ENCODE assay signal across 1 cellular context in the genomic region with DNA sequence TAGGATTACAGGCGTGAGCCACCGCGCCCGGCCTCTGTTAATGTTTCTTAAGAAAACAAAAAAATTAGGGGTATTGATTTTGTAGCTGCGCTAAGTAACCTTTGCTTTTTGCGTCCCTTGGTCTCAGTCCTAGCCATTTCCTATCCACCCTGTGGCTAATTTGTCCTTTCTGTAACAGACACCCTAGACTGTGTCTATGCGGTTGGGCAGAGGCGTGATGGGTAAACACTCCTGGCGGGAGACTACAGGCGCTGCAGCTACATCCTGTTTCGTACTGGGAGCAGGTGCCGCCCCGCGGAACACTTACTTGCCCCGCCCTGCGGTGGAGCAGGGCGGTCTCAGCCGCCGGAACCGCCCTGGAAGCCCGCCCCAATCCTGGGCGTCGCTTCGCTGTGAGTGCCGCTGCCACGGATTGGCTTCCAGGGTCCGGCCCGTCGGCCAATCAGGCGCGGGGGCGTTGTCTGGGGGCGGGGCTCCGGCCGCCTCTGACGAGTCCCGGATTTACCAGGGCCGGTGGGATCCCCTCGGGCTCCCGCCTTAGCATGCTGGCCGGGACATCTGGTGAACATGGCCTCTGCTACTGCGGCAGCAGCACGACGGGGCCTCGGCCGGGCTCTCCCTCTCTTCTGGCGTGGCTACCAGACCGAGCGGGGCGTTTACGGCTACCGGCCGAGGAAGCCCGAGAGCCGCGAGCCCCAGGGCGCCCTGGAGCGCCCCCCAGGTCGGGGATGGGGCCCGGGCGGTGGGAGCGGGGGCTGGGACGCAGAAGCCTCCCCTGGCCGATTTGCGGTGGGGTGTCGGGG.
TF ChIP-seq lines count a peak whose summit lies in the region.

A gene with protein sequence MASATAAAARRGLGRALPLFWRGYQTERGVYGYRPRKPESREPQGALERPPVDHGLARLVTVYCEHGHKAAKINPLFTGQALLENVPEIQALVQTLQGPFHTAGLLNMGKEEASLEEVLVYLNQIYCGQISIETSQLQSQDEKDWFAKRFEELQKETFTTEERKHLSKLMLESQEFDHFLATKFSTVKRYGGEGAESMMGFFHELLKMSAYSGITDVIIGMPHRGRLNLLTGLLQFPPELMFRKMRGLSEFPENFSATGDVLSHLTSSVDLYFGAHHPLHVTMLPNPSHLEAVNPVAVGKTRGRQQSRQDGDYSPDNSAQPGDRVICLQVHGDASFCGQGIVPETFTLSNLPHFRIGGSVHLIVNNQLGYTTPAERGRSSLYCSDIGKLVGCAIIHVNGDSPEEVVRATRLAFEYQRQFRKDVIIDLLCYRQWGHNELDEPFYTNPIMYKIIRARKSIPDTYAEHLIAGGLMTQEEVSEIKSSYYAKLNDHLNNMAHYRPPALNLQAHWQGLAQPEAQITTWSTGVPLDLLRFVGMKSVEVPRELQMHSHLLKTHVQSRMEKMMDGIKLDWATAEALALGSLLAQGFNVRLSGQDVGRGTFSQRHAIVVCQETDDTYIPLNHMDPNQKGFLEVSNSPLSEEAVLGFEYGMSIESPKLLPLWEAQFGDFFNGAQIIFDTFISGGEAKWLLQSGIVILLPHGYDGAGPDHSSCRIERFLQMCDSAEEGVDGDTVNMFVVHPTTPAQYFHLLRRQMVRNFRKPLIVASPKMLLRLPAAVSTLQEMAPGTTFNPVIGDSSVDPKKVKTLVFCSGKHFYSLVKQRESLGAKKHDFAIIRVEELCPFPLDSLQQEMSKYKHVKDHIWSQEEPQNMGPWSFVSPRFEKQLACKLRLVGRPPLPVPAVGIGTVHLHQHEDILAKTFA (plus strand): TSS at position 488 of the 803 bp plus-strand sequence. CDS start 80 bp downstream, at position 568.

TF ChIP-seq in HepG2, 621 proteins besides CTCF, POLR2A, EP300 and RAD21 (continued from another document and continues in another):
- TF ChIP-seq, protein P1, sequence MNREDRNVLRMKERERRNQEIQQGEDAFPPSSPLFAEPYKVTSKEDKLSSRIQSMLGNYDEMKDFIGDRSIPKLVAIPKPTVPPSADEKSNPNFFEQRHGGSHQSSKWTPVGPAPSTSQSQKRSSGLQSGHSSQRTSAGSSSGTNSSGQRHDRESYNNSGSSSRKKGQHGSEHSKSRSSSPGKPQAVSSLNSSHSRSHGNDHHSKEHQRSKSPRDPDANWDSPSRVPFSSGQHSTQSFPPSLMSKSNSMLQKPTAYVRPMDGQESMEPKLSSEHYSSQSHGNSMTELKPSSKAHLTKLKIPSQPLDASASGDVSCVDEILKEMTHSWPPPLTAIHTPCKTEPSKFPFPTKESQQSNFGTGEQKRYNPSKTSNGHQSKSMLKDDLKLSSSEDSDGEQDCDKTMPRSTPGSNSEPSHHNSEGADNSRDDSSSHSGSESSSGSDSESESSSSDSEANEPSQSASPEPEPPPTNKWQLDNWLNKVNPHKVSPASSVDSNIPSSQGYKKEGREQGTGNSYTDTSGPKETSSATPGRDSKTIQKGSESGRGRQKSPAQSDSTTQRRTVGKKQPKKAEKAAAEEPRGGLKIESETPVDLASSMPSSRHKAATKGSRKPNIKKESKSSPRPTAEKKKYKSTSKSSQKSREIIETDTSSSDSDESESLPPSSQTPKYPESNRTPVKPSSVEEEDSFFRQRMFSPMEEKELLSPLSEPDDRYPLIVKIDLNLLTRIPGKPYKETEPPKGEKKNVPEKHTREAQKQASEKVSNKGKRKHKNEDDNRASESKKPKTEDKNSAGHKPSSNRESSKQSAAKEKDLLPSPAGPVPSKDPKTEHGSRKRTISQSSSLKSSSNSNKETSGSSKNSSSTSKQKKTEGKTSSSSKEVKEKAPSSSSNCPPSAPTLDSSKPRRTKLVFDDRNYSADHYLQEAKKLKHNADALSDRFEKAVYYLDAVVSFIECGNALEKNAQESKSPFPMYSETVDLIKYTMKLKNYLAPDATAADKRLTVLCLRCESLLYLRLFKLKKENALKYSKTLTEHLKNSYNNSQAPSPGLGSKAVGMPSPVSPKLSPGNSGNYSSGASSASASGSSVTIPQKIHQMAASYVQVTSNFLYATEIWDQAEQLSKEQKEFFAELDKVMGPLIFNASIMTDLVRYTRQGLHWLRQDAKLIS (CRISPR knock-in tag; IDR thresholded peaks at IDR 0.05) = no peak; the same call in 1 of the 2 replicates
- TF ChIP-seq, protein P2, sequence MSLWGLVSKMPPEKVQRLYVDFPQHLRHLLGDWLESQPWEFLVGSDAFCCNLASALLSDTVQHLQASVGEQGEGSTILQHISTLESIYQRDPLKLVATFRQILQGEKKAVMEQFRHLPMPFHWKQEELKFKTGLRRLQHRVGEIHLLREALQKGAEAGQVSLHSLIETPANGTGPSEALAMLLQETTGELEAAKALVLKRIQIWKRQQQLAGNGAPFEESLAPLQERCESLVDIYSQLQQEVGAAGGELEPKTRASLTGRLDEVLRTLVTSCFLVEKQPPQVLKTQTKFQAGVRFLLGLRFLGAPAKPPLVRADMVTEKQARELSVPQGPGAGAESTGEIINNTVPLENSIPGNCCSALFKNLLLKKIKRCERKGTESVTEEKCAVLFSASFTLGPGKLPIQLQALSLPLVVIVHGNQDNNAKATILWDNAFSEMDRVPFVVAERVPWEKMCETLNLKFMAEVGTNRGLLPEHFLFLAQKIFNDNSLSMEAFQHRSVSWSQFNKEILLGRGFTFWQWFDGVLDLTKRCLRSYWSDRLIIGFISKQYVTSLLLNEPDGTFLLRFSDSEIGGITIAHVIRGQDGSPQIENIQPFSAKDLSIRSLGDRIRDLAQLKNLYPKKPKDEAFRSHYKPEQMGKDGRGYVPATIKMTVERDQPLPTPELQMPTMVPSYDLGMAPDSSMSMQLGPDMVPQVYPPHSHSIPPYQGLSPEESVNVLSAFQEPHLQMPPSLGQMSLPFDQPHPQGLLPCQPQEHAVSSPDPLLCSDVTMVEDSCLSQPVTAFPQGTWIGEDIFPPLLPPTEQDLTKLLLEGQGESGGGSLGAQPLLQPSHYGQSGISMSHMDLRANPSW (CRISPR knock-in tag; IDR thresholded peaks at IDR 0.05; ENCODE audit: borderline replicate concordance) = no peak
- TF ChIP-seq TEAD3 (CRISPR knock-in tag; optimal IDR thresholded peaks at IDR 0.05; ENCODE audit: borderline replicate concordance) (peak; percentile 49), PHF5A (CRISPR knock-in tag; IDR thresholded peaks at IDR 0.05; ENCODE audit: low read depth, unreplicated experiment) (peak; percentile 28), ZNF878 (CRISPR knock-in tag; IDR thresholded peaks at IDR 0.05) (peak; percentile 81; the same call in 1 of the 2 replicates), PHF20 (CRISPR knock-in tag; IDR thresholded peaks at IDR 0.05) (peak; percentile 36; the same call in 1 of the 2 replicates), ZFP36L2 (CRISPR knock-in tag; IDR thresholded peaks at IDR 0.05) (no peak), NAIF1 (CRISPR knock-in tag; IDR thresholded peaks at IDR 0.05; ENCODE audit: borderline replicate concordance) (no peak), ZNF382 (CRISPR knock-in tag; IDR thresholded peaks at IDR 0.05; ENCODE audit: borderline replicate concordance) (no peak), SRF (IDR thresholded peaks at IDR 0.05; ENCODE audit: low read depth, low read length) (no peak), ZNF652 (CRISPR knock-in tag; IDR thresholded peaks at IDR 0.05; ENCODE audit: borderline replicate concordance, low read depth) (no peak), SALL2 (CRISPR knock-in tag; IDR thresholded peaks at IDR 0.05) (no peak), KAT7 (CRISPR knock-in tag; IDR thresholded peaks at IDR 0.05; ENCODE audit: borderline replicate concordance) (no peak), RFX1 (IDR thresholded peaks at IDR 0.05) (no peak), ELF1 (CRISPR knock-in tag; IDR thresholded peaks at IDR 0.05) (peak; percentile 81), YEATS4 (CRISPR knock-in tag; IDR thresholded peaks at IDR 0.05; ENCODE audit: borderline replicate concordance) (peak; percentile 48; the same call in 1 of the 2 replicates), ZNF749 (CRISPR knock-in tag; IDR thresholded peaks at IDR 0.05; ENCODE audit: borderline replicate concordance) (no peak), XRCC5 (optimal IDR thresholded peaks at IDR 0.05; ENCODE audit: low read length) (peak; percentile 58), ZMYM4 (CRISPR knock-in tag; IDR thresholded peaks at IDR 0.05) (peak; percentile 81; the same call in 1 of the 2 replicates), CCDC6 (CRISPR knock-in tag; IDR thresholded peaks at IDR 0.05) (peak; percentile 45)
- TF ChIP-seq, protein P3, sequence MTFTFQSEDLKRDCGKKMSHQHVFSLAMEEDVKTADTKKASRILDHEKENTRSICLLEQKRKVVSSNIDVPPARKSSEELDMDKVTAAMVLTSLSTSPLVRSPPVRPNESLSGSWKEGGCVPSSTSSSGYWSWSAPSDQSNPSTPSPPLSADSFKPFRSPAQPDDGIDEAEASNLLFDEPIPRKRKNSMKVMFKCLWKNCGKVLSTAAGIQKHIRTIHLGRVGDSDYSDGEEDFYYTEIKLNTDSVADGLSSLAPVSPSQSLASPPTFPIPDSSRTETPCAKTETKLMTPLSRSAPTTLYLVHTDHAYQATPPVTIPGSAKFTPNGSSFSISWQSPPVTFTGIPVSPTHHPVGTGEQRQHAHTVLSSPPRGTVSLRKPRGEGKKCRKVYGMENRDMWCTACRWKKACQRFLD (CRISPR knock-in tag; IDR thresholded peaks at IDR 0.05; ENCODE audit: borderline replicate concordance) = 0 out of 2 replicates have a peak, but pooled peaks have one; percentile 37
- TF ChIP-seq, protein P4, sequence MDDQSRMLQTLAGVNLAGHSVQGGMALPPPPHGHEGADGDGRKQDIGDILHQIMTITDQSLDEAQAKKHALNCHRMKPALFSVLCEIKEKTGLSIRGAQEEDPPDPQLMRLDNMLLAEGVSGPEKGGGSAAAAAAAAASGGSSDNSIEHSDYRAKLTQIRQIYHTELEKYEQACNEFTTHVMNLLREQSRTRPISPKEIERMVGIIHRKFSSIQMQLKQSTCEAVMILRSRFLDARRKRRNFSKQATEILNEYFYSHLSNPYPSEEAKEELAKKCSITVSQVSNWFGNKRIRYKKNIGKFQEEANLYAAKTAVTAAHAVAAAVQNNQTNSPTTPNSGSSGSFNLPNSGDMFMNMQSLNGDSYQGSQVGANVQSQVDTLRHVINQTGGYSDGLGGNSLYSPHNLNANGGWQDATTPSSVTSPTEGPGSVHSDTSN (CRISPR knock-in tag; IDR thresholded peaks at IDR 0.05; ENCODE audit: borderline replicate concordance) = no peak
- TF ChIP-seq, protein P5, sequence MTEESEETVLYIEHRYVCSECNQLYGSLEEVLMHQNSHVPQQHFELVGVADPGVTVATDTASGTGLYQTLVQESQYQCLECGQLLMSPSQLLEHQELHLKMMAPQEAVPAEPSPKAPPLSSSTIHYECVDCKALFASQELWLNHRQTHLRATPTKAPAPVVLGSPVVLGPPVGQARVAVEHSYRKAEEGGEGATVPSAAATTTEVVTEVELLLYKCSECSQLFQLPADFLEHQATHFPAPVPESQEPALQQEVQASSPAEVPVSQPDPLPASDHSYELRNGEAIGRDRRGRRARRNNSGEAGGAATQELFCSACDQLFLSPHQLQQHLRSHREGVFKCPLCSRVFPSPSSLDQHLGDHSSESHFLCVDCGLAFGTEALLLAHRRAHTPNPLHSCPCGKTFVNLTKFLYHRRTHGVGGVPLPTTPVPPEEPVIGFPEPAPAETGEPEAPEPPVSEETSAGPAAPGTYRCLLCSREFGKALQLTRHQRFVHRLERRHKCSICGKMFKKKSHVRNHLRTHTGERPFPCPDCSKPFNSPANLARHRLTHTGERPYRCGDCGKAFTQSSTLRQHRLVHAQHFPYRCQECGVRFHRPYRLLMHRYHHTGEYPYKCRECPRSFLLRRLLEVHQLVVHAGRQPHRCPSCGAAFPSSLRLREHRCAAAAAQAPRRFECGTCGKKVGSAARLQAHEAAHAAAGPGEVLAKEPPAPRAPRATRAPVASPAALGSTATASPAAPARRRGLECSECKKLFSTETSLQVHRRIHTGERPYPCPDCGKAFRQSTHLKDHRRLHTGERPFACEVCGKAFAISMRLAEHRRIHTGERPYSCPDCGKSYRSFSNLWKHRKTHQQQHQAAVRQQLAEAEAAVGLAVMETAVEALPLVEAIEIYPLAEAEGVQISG (CRISPR knock-in tag; IDR thresholded peaks at IDR 0.05) = 0 out of 2 replicates have a peak, but pooled peaks have one; percentile 21
- TF ChIP-seq, protein P6, sequence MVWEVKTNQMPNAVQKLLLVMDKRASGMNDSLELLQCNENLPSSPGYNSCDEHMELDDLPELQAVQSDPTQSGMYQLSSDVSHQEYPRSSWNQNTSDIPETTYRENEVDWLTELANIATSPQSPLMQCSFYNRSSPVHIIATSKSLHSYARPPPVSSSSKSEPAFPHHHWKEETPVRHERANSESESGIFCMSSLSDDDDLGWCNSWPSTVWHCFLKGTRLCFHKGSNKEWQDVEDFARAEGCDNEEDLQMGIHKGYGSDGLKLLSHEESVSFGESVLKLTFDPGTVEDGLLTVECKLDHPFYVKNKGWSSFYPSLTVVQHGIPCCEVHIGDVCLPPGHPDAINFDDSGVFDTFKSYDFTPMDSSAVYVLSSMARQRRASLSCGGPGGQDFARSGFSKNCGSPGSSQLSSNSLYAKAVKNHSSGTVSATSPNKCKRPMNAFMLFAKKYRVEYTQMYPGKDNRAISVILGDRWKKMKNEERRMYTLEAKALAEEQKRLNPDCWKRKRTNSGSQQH (CRISPR knock-in tag; IDR thresholded peaks at IDR 0.05; ENCODE audit: low read depth) = peak; percentile 26; the same call in 1 of the 2 replicates
- TF ChIP-seq, protein P7, sequence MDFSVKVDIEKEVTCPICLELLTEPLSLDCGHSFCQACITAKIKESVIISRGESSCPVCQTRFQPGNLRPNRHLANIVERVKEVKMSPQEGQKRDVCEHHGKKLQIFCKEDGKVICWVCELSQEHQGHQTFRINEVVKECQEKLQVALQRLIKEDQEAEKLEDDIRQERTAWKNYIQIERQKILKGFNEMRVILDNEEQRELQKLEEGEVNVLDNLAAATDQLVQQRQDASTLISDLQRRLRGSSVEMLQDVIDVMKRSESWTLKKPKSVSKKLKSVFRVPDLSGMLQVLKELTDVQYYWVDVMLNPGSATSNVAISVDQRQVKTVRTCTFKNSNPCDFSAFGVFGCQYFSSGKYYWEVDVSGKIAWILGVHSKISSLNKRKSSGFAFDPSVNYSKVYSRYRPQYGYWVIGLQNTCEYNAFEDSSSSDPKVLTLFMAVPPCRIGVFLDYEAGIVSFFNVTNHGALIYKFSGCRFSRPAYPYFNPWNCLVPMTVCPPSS (IDR thresholded peaks at IDR 0.05) = no peak
- TF ChIP-seq, protein P8, sequence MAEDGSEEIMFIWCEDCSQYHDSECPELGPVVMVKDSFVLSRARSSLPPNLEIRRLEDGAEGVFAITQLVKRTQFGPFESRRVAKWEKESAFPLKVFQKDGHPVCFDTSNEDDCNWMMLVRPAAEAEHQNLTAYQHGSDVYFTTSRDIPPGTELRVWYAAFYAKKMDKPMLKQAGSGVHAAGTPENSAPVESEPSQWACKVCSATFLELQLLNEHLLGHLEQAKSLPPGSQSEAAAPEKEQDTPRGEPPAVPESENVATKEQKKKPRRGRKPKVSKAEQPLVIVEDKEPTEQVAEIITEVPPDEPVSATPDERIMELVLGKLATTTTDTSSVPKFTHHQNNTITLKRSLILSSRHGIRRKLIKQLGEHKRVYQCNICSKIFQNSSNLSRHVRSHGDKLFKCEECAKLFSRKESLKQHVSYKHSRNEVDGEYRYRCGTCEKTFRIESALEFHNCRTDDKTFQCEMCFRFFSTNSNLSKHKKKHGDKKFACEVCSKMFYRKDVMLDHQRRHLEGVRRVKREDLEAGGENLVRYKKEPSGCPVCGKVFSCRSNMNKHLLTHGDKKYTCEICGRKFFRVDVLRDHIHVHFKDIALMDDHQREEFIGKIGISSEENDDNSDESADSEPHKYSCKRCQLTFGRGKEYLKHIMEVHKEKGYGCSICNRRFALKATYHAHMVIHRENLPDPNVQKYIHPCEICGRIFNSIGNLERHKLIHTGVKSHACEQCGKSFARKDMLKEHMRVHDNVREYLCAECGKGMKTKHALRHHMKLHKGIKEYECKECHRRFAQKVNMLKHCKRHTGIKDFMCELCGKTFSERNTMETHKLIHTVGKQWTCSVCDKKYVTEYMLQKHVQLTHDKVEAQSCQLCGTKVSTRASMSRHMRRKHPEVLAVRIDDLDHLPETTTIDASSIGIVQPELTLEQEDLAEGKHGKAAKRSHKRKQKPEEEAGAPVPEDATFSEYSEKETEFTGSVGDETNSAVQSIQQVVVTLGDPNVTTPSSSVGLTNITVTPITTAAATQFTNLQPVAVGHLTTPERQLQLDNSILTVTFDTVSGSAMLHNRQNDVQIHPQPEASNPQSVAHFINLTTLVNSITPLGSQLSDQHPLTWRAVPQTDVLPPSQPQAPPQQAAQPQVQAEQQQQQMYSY (CRISPR knock-in tag; IDR thresholded peaks at IDR 0.05) = no peak
